25 cellular contexts compared by ENCODE assay signal in the genomic region with DNA sequence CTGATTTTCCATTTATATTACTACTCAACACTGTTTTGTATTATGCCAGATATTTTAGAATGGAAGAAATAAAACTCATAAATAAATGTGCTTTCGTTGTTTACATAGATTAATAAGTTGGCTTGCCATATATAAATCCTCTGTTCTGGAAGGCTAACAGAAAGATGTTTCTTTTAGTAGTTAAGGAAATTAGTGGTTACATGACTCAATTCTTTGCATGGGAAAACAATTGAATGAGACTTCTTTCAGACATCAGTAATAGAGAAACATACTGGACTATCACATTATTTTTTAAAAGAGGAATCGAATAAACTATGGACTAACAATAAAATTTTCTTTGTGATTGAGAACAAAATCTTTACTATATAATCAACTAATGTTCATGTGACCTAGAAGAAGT.
DNase-seq lines count a peak whose midpoint lies in the region; ATAC-seq, FAIRE-seq and TF ChIP-seq lines count a peak whose summit lies in the region.
"Had no signal": no experiment of that assay in that cellular context is flagged by ENCODE, and none has a peak within 500 bp of the region (broad histone marks: within the 10 kb centered on the region; RNA-seq: fewer than 3 reads in every experiment).

No MANE protein-coding gene starts in this region.

- H3K27ac ChIP-seq in mammary epithelial cell (ENCODE audit: insufficient read depth, low read depth, low read length) (no peak overlapping the region), breast epithelium (no peak overlapping the region)
- H3K27ac ChIP-seq: 22Rv1, BLaER1, KMS-11 had no signal

- H3K4me2 ChIP-seq in mammary epithelial cell (ENCODE audit: insufficient read depth, low read depth, low read length) = no peak overlapping the region
- H3K4me2 ChIP-seq: BLaER1, KMS-11, SK-N-SH had no signal

- WGBS in mammary epithelial cell (ENCODE audit: low coverage, missing lambda C conversion rate) = 51% methylated on average over 2 of the region's 2 CpGs

- no TSS peak for BruUV-seq in mammary epithelial cell (replicated peaks; lab: Mats Ljungman, UMichigan)

- in situ Hi-C loops in mammary epithelial cell (cut with MboI; ENCODE audit: low sequenced_read_pairs in 2 of 2) = loop anchor here (10.0 to 25.0 kb wide), 2 partner anchors 160 to 172 kb away; no protein-coding TSS in a partner anchor

- no peak overlapping the region for H2AFZ ChIP-seq in mammary epithelial cell (ENCODE audit: low read depth, low read length)

- H3K79me2 ChIP-seq in mammary epithelial cell (ENCODE audit: insufficient read depth, low read length) = no peaks in the 10 kb centered on the region

- intact Hi-C loops in mammary epithelial cell (cut with micrococcal nuclease) (no loop called here), breast epithelium (cut with DNase I; ENCODE audit: low total_unique reads) (no loop called here)

- no peaks in the 10 kb centered on the region for H4K20me1 ChIP-seq in mammary epithelial cell (ENCODE audit: insufficient read depth, low read length)
- H4K20me1 ChIP-seq: BLaER1 had no signal

- no peak overlapping the region for H3K9ac ChIP-seq in mammary epithelial cell (ENCODE audit: insufficient read depth, low read length)
- H3K9ac ChIP-seq: BLaER1, KMS-11, SK-N-SH had no signal

- H3K27me3 ChIP-seq in mammary epithelial cell (ENCODE audit: insufficient read depth, low read length) (no peaks in the 10 kb centered on the region), breast epithelium (no peaks in the 10 kb centered on the region), bronchial epithelial cell (ENCODE audit: control insufficient read depth, insufficient read depth, low read length) (no peaks in the 10 kb centered on the region)
- H3K27me3 ChIP-seq: BLaER1, MG63 had no signal

- peak; percentile 52 for DNase-seq in mammary epithelial cell
- DNase-seq in breast epithelium (ENCODE audit: low spot score in 2 of 2) = no peak
- peak; percentile 72 for DNase-seq in bronchial epithelial cell (ENCODE audit: low read depth)
- DNase-seq in foreskin fibroblast = peak; percentile 1 to 14
- DNase-seq in DMS 273 treated with DMSO at 0.1 percent for 48 hours (lab: John Stamatoyannopoulos, UW) = no peak
- no peak for DNase-seq in central memory CD4-positive, alpha-beta T cell
- no peak for DNase-seq in stimulated activated CD8-positive, alpha-beta memory T cell treated with anti-CD3 and anti-CD28 coated beads, Interleukin-4, amount 100 ng/mL, for 48 hours
- DNase-seq: CD8-positive, alpha-beta T cell; DMS79 treated with DMSO at 0.1 percent for 48 hours; MG63; NCI-H1092 treated with DMSO at 0.1 percent for 48 hours; NCI-H1694; NCI-H510A treated with DMSO at 0.1 percent for 48 hours; SHP77; SK-N-SH had no signal

- CTCF ChIA-PET in mammary epithelial cell (lab: Charles Lee; ENCODE audit: low non-redundant PET) = no interaction called here

- dilution Hi-C loops in mammary epithelial cell (cut with HindIII; ENCODE audit: low sequenced_read_pairs) = no loop called here

- H3K4me1 ChIP-seq in mammary epithelial cell (ENCODE audit: insufficient read depth, low read length) (peaks cover 11% of the 10 kb centered on the region), breast epithelium (no peaks in the 10 kb centered on the region)
- H3K4me1 ChIP-seq: BLaER1 had no signal

- H3K4me3 ChIP-seq in mammary epithelial cell (replicated peaks in 1 of 3; ENCODE audit: insufficient read depth in 1 of 3, low read depth in 2 of 3, low read length in 3 of 3) = no peak overlapping the region
- no peak overlapping the region for H3K4me3 ChIP-seq in breast epithelium
- H3K4me3 ChIP-seq in bronchial epithelial cell (ENCODE audit: low read depth, low read length) = no peak overlapping the region
- no peak overlapping the region for H3K4me3 ChIP-seq in foreskin fibroblast (ENCODE audit: low read depth in 1 of 2, low read length in 2 of 2)
- H3K4me3 ChIP-seq: BLaER1, GM12878, MG63 had no signal

- H3K36me3 ChIP-seq in mammary epithelial cell (ENCODE audit: insufficient read depth, low read length) = no peaks in the 10 kb centered on the region
- no peaks in the 10 kb centered on the region for H3K36me3 ChIP-seq in breast epithelium
- no peaks in the 10 kb centered on the region for H3K36me3 ChIP-seq in bronchial epithelial cell (ENCODE audit: control insufficient read depth, insufficient read depth, low read length)
- H3K36me3 ChIP-seq: BLaER1, MG63 had no signal

- TF ChIP-seq CTCF in mammary epithelial cell (conservative IDR thresholded peaks at IDR 0.05 in 1 of 2, IDR thresholded peaks at IDR 0.05 in 1 of 2; ENCODE audit: extremely low read depth in 1 of 2, insufficient read depth in 1 of 2, low read depth in 1 of 2, low read length in 2 of 2) = no peak
- TF ChIP-seq CTCF in breast epithelium (IDR thresholded peaks at IDR 0.05) = no peak
- no peak for TF ChIP-seq CTCF in bronchial epithelial cell (IDR thresholded peaks at IDR 0.05; ENCODE audit: insufficient read depth, low read length, severe bottlenecking)
- TF ChIP-seq CTCF in foreskin fibroblast (IDR thresholded peaks at IDR 0.05; ENCODE audit: low read depth, low read length) = no peak

- no peak for FAIRE-seq in bronchial epithelial cell (lab: Jason Lieb, UNC)
- FAIRE-seq: D721Med, G401.6, GM12878, H1, HepG2 had no signal

- H3K9me3 ChIP-seq in mammary epithelial cell (replicated peaks; ENCODE audit: insufficient read depth, low read length) = no peaks in the 10 kb centered on the region
- no peaks in the 10 kb centered on the region for H3K9me3 ChIP-seq in breast epithelium
- H3K9me3 ChIP-seq: BLaER1, MG63, SK-N-SH had no signal

- TF ChIP-seq POLR2A in breast epithelium (IDR thresholded peaks at IDR 0.05) = no peak

- ATAC-seq in HG02973 (IDR thresholded peaks at IDR 0.05; ENCODE audit: unreplicated experiment) = no peak
- ATAC-seq: CD8-positive, alpha-beta T cell; GM12878; HepG2; Panc1 had no signal

Comparison
In these comparisons a context has a peak if more than half of its experiments do, and no peak if none do; other contexts are left out.
1. DNase-seq: peak in mammary epithelial cell (single experiment), bronchial epithelial cell (single experiment) and foreskin fibroblast (2 of 2); none in breast epithelium (0 of 2), DMS 273 treated with DMSO at 0.1 percent for 48 hours (single experiment), central memory CD4-positive, alpha-beta T cell (single experiment) and stimulated activated CD8-positive, alpha-beta memory T cell treated with anti-CD3 and anti-CD28 coated beads, Interleukin-4, amount 100 ng/mL, for 48 hours (single experiment).